Comparison of ENCODE assay signal across 8 cellular contexts in the genomic region with DNA sequence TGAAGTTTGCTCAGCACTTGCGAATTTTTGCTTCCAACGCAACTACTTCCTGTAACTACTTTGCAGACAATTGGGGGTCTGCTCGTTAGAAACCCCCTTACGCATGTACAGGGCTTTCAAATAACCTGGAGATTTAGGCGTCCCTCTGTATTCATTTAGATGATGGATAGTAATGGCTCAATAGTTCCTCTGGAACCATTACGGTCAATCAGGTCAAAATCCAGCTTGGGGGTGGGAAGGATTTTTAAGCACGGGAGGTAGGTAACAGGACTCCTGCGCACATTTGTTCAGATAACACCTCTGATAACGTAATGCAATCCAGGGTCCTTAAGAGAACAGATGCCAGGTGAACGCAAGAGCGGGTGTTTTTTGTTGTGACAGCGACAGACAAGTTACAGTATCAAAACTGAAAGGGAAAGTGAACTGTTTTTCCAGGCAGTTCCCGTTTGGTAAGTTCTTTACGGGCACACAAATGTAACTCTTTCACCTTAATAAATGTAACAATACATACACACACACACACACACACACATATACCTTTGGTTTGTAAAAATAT. TPM values are rescaled to one million over a fixed set of nuclear protein-coding genes. Genes with fewer than 3 reads are reported as not detected.
DNase-seq lines count a peak whose midpoint lies in the region; ATAC-seq and TF ChIP-seq lines count a peak whose summit lies in the region.

No MANE protein-coding gene starts in this region.

- 1 to 3% methylated on average over 14 of the region's 14 CpGs for WGBS in lower leg skin, 2 donors
- WGBS in upper lobe of left lung, 2 donors: 3 to 6% methylated on average over 14 of the region's 14 CpGs

- H3K4me3 ChIP-seq in NB4 (ENCODE audit: low read depth, low read length): peak overlapping the region; percentile 64
- H3K4me3 ChIP-seq in lower leg skin (ENCODE audit: low read depth, poor library complexity, severe bottlenecking): peak overlapping the region; percentile 8
- H3K4me3 ChIP-seq in upper lobe of left lung: peak overlapping the region; percentile 53 to 66 (median 60)

- H3K27me3 ChIP-seq in upper lobe of left lung: peaks cover 0 to 28% (median 15%) of the 10 kb centered on the region in 4 donors

- TF ChIP-seq EP300 in upper lobe of left lung (IDR thresholded peaks at IDR 0.05): no peak

- TF ChIP-seq POLR2A in NB4 (IDR thresholded peaks at IDR 0.05; ENCODE audit: extremely low read depth, insufficient read length) (no peak), lower leg skin (IDR thresholded peaks at IDR 0.05) (no peak), upper lobe of left lung (IDR thresholded peaks at IDR 0.05) (no peak)

- H3K36me3 ChIP-seq in upper lobe of left lung: no peaks in the 10 kb centered on the region

- ATAC-seq in upper lobe of left lung (ENCODE audit: low FRiP score in 2 of 2) (no peak), HG03342 (IDR thresholded peaks at IDR 0.05; ENCODE audit: unreplicated experiment) (no peak)

- intact Hi-C loops in lower leg skin (cut with DNase I; ENCODE audit: low total_unique reads): loop anchor here (10.0 kb wide), 1 partner anchor 837 kb away; no protein-coding TSS in a partner anchor

- peaks cover 23 to 44% (median 35%) of the 10 kb centered on the region in 4 donors for H3K4me1 ChIP-seq in upper lobe of left lung

- TF ChIP-seq CTCF in NB4 (IDR thresholded peaks at IDR 0.05; ENCODE audit: low read depth, low read length): no peak
- TF ChIP-seq CTCF in lower leg skin (IDR thresholded peaks at IDR 0.05): no peak
- no peak for TF ChIP-seq CTCF in upper lobe of left lung (IDR thresholded peaks at IDR 0.05)

- DNase-seq in NCI-H2107 treated with DMSO at 0.1 percent for 48 hours (lab: John Stamatoyannopoulos, UW; ENCODE audit: unreplicated experiment) (peak; percentile 8), NCI-H2107 (lab: John Stamatoyannopoulos, UW) (no peak), NB4 (ENCODE audit: low read depth) (peak; percentile 34), astrocyte of the hippocampus (ENCODE audit: low read depth, low spot score) (peak; percentile 47), lower leg skin (ENCODE audit: low spot score in 2 of 2) (no peak), upper lobe of left lung (no peak)
- DNase-seq in NK-92 treated with Interleukin-12 subunit alpha and Interleukin-12 subunit beta, amount 100 ng/mL, for 24 hours (lab: John Stamatoyannopoulos, UW): no peak

- H3K9me3 ChIP-seq in upper lobe of left lung: no peaks in the 10 kb centered on the region

- H3K27ac ChIP-seq in upper lobe of left lung: peak overlapping the region in 2 of 4 donors; percentile 49 to 64

RNA-seq across cellular contexts. Expression of a gene that starts 3.7 kb away (rescaled TPM):
- total RNA-seq in lower leg skin: 10 to 100 TPM in 3 of 4 donors, 1 to 10 TPM in 1; 1.1 to 16.2 (median 12.7) TPM
- total RNA-seq in upper lobe of left lung: 10 to 100 TPM in 2 of 6 donors, 1 to 10 TPM in 4; 3.2 to 19.4 (median 7.5) TPM

Comparison
In these comparisons a context has a peak if more than half of its experiments do, and no peak if none do; other contexts are left out.
1. DNase-seq: peak in NCI-H2107 treated with DMSO at 0.1 percent for 48 hours (single experiment), NB4 (single experiment) and astrocyte of the hippocampus (single experiment); none in NCI-H2107 (single experiment), lower leg skin (0 of 2), upper lobe of left lung (0 of 2) and NK-92 treated with Interleukin-12 subunit alpha and Interleukin-12 subunit beta, amount 100 ng/mL, for 24 hours (single experiment).
2. H3K4me3 ChIP-seq: peak in every context shown above with its lines; median percentile 64 in NB4; 60 in upper lobe of left lung; 8 in lower leg skin.